In the genomic region with DNA sequence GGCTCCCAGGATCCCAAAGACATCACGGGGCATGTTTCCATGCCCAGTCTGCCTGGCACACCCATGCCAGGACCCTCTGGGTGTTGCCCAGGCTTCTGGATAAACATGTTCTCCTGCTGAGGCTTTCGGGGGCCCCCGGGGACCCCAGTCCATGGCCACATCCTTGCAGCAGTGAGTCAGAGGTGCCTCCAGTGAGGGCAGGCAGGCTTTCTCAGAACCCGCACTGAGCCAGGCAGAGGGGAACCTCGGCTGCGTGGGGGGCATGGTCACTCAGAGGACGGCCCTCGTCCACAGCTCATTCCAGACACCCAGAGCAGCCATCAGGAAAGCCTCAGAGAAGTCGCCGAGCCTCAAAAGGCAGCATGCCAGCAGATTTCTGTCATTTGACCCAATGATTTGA, we compare ENCODE assay signal across 17 cellular contexts. TPM values are rescaled to one million over a fixed set of nuclear protein-coding genes. Genes with fewer than 3 reads are reported as not detected.
DNase-seq lines count a peak whose midpoint lies in the region; TF ChIP-seq lines count a peak whose summit lies in the region.
"Had no signal": no experiment of that assay in that cellular context is flagged by ENCODE, and none has a peak within 500 bp of the region (broad histone marks: within the 10 kb centered on the region; RNA-seq: fewer than 3 reads in every experiment).

No MANE protein-coding gene starts in this region.

- no peaks in the 10 kb centered on the region for H4K20me1 ChIP-seq in BLaER1
- H4K20me1 ChIP-seq in BLaER1 treated with 17β-estradiol and CSF1 and Interleukin-3, amounts not matched to agents 10 nM and 100 nM, result no peaks in the 10 kb centered on the region; a peak in 1 of 22 replicates
- no peaks in the 10 kb centered on the region for H4K20me1 ChIP-seq in osteoblast (ENCODE audit: insufficient read depth, low read length)

- no peak overlapping the region for H3K27ac ChIP-seq in BLaER1
- no peak overlapping the region for H3K27ac ChIP-seq in BLaER1 treated with 17β-estradiol and CSF1 and Interleukin-3, amounts not matched to agents 10 nM and 100 nM
- H3K27ac ChIP-seq in osteoblast (ENCODE audit: low read depth, low read length), result no peak overlapping the region
- no peak overlapping the region for H3K27ac ChIP-seq in caudate nucleus (ENCODE audit: low read depth, low read length)

- H3K4me1 Mint-ChIP-seq in activated naive CD4-positive, alpha-beta T cell treated with anti-CD3 and anti-CD28 coated beads, Interleukin-2, amount 10 ng/mL, durations not matched to agents 7 days and 5 days, result no peaks in the 10 kb centered on the region
- H3K4me1 Mint-ChIP-seq: B cell; CD4-positive, alpha-beta memory T cell had no signal

- no peaks in the 10 kb centered on the region for H3K36me3 Mint-ChIP-seq in activated naive CD4-positive, alpha-beta T cell treated with anti-CD3 and anti-CD28 coated beads, Interleukin-2, amount 10 ng/mL, durations not matched to agents 7 days and 5 days
- H3K36me3 Mint-ChIP-seq: CD4-positive, alpha-beta memory T cell had no signal

- CTCF ChIA-PET in activated naive CD4-positive, alpha-beta T cell treated with anti-CD3 and anti-CD28 coated beads, Interleukin-2, amount 10 ng/mL, durations not matched to agents 7 days and 5 days (lab: Charles Lee), result no interaction called here

- TF ChIP-seq CTCF in osteoblast (IDR thresholded peaks at IDR 0.05; ENCODE audit: extremely low read depth, low read depth, low read length), result no peak

- H3K36me3 ChIP-seq in BLaER1 (no peaks in the 10 kb centered on the region), osteoblast (ENCODE audit: insufficient read depth, low read length) (no peaks in the 10 kb centered on the region)
- no peaks in the 10 kb centered on the region for H3K36me3 ChIP-seq in BLaER1 treated with 17β-estradiol and CSF1 and Interleukin-3, amounts not matched to agents 10 nM and 100 nM
- H3K36me3 ChIP-seq: HAP-1 had no signal

- H3K27me3 ChIP-seq in BLaER1 (no peaks in the 10 kb centered on the region), osteoblast (ENCODE audit: insufficient read depth, low read length) (no peaks in the 10 kb centered on the region)
- no peaks in the 10 kb centered on the region for H3K27me3 ChIP-seq in BLaER1 treated with 17β-estradiol and CSF1 and Interleukin-3, amounts not matched to agents 10 nM and 100 nM

- no peak overlapping the region for H2AFZ ChIP-seq in osteoblast (ENCODE audit: low read length)

- no peak overlapping the region for H3K4me3 Mint-ChIP-seq in activated naive CD4-positive, alpha-beta T cell treated with anti-CD3 and anti-CD28 coated beads, Interleukin-2, amount 10 ng/mL, durations not matched to agents 7 days and 5 days
- H3K4me3 Mint-ChIP-seq: B cell; CD4-positive, alpha-beta memory T cell; HFFc6 had no signal

- no peak overlapping the region for H3K27ac Mint-ChIP-seq in activated naive CD4-positive, alpha-beta T cell treated with anti-CD3 and anti-CD28 coated beads, Interleukin-2, amount 10 ng/mL, durations not matched to agents 7 days and 5 days
- H3K27ac Mint-ChIP-seq: B cell; CD4-positive, alpha-beta memory T cell; HFFc6 had no signal

- H3K4me2 ChIP-seq in BLaER1 (peak overlapping the region; percentile 58), osteoblast (ENCODE audit: insufficient read depth, low read length) (no peak overlapping the region)
- peak overlapping the region in 8 of 11 experiments; percentile 7 to 60 (median 49); a peak in 12 of 22 replicates for H3K4me2 ChIP-seq in BLaER1 treated with 17β-estradiol and CSF1 and Interleukin-3, amounts not matched to agents 10 nM and 100 nM

- H3K9ac ChIP-seq in BLaER1, result no peak overlapping the region
- H3K9ac ChIP-seq in BLaER1 treated with 17β-estradiol and CSF1 and Interleukin-3, amounts not matched to agents 10 nM and 100 nM, result no peak overlapping the region

- H3K9me3 Mint-ChIP-seq in activated naive CD4-positive, alpha-beta T cell treated with anti-CD3 and anti-CD28 coated beads, Interleukin-2, amount 10 ng/mL, durations not matched to agents 7 days and 5 days, result no peaks in the 10 kb centered on the region
- H3K9me3 Mint-ChIP-seq: HFFc6 had no signal

- H3K27me3 Mint-ChIP-seq in activated naive CD4-positive, alpha-beta T cell treated with anti-CD3 and anti-CD28 coated beads, Interleukin-2, amount 10 ng/mL, durations not matched to agents 7 days and 5 days, result peaks cover 27% of the 10 kb centered on the region

- DNase-seq in left kidney (ENCODE audit: low read depth, low spot score) (peak; percentile 34), osteoblast (ENCODE audit: insufficient read length, low spot score, missing footprints) (peak; percentile 89), AG08395 (ENCODE audit: low spot score) (no peak), caudate nucleus (lab: John Stamatoyannopoulos, UW) (no peak)
- no peak for DNase-seq in activated naive CD4-positive, alpha-beta T cell treated with anti-CD3 and anti-CD28 coated beads, Interleukin-2, amount 10 ng/mL, durations not matched to agents 7 days and 5 days
- DNase-seq: CD4-positive, alpha-beta memory T cell; COR-L47; DMS79; EL; GDM1; GOT3; HFFc6 had no signal

- H3K4me3 ChIP-seq in BLaER1 (no peak overlapping the region), osteoblast (ENCODE audit: insufficient read depth, low read length) (no peak overlapping the region)
- no peak overlapping the region for H3K4me3 ChIP-seq in BLaER1 treated with 17β-estradiol and CSF1 and Interleukin-3, amounts not matched to agents 10 nM and 100 nM
- H3K4me3 ChIP-seq: HAP-1 had no signal

- H3K4me1 ChIP-seq in BLaER1, result peaks cover 52% of the 10 kb centered on the region
- H3K4me1 ChIP-seq in BLaER1 treated with 17β-estradiol and CSF1 and Interleukin-3, amounts not matched to agents 10 nM and 100 nM, result peaks cover 0 to 49% (median 39%) of the 10 kb centered on the region in 10 experiments; a peak in 13 of 20 replicates
- no peaks in the 10 kb centered on the region for H3K4me1 ChIP-seq in osteoblast (ENCODE audit: insufficient read depth, low read length)
- H3K4me1 ChIP-seq: HAP-1 had no signal

- H3K9me3 ChIP-seq in BLaER1, result peaks cover 14% of the 10 kb centered on the region; the same call in 1 of the 2 replicates
- H3K9me3 ChIP-seq in BLaER1 treated with 17β-estradiol and CSF1 and Interleukin-3, amounts not matched to agents 10 nM and 100 nM (replicated peaks in 1 of 11), result peaks cover 0 to 23% (median 15%) of the 10 kb centered on the region in 11 experiments; a peak in 18 of 22 replicates
- no peaks in the 10 kb centered on the region for H3K9me3 ChIP-seq in osteoblast (ENCODE audit: low read depth, low read length)
- H3K9me3 ChIP-seq: HAP-1 had no signal

- H3K79me2 ChIP-seq in osteoblast (ENCODE audit: insufficient read depth, low read length), result no peaks in the 10 kb centered on the region

RNA-seq across cellular contexts. Expression of gene PPP2R2C, which starts 54.9 kb away (rescaled TPM):
- under 0.01 TPM in 1 of 2 replicates, not detected in the other for total RNA-seq in osteoblast
- total RNA-seq: A673; B cell; CD4-positive, alpha-beta memory T cell had no signal

Comparison
In these comparisons a context has a peak if more than half of its experiments do, and no peak if none do; other contexts are left out.
1. DNase-seq: peak in left kidney (single experiment) and osteoblast (single experiment); none in AG08395 (single experiment), caudate nucleus (0 of 61) and activated naive CD4-positive, alpha-beta T cell treated with anti-CD3 and anti-CD28 coated beads, Interleukin-2, amount 10 ng/mL, durations not matched to agents 7 days and 5 days (single experiment).